17 cellular contexts compared by ENCODE assay signal in genomic region chr14:23494223-23494622, GRCh38. TPM values are rescaled to one million over a fixed set of nuclear protein-coding genes. Genes with fewer than 3 reads are reported as not detected.
A peak's percentile ranks its signal among the peaks of the same experiment; 100 is the strongest.
DNase-seq lines count a peak whose midpoint lies in the region; TF ChIP-seq lines count a peak whose summit lies in the region.
"Had no signal": no experiment of that assay in that cellular context is flagged by ENCODE, and none has a peak within 500 bp of the region (broad histone marks: within the 10 kb centered on the region; RNA-seq: fewer than 3 reads in every experiment).

No MANE protein-coding gene starts in this region.

- peaks cover 26% of the 10 kb centered on the region for H3K4me1 ChIP-seq in endodermal cell (ENCODE audit: control insufficient read depth, insufficient read depth, low read length)
- peaks cover 20% of the 10 kb centered on the region for H3K4me1 ChIP-seq in mesodermal cell (ENCODE audit: control insufficient read depth, insufficient read depth, low read length, poor library complexity, severe bottlenecking)
- H3K4me1 ChIP-seq: parathyroid adenoma, suprapubic skin had no signal

- H3K9me3 ChIP-seq in endodermal cell (ENCODE audit: control insufficient read depth, low read length) (no peaks in the 10 kb centered on the region), mesodermal cell (ENCODE audit: control insufficient read depth, low read length) (no peaks in the 10 kb centered on the region)
- H3K9me3 ChIP-seq: suprapubic skin had no signal

- H3K4me1 Mint-ChIP-seq in endodermal cell = peaks cover 38% of the 10 kb centered on the region
- H3K4me1 Mint-ChIP-seq: immature natural killer cell had no signal

- peak overlapping the region; percentile 68 for H3K4me3 ChIP-seq in endodermal cell (ENCODE audit: low read length)
- no peak overlapping the region for H3K4me3 ChIP-seq in mesodermal cell (ENCODE audit: extremely low read depth, insufficient read depth, low read length, poor library complexity, severe bottlenecking)
- H3K4me3 ChIP-seq: suprapubic skin had no signal

- 0 to 25% methylated on average over 1 to 2 of the region's 2 CpGs for WGBS in endodermal cell (ENCODE audit: insufficient coverage in 1 of 2, insufficient read length in 1 of 2), 2 experiments
- WGBS in mesodermal cell (ENCODE audit: insufficient coverage in 2 of 2), 2 experiments = 40% methylated on average over 1 of the region's 2 CpGs; no CpG with 5 or more reads in 1 of the 2 experiments

- no peaks in the 10 kb centered on the region for H3K27me3 Mint-ChIP-seq in endodermal cell (ENCODE audit: insufficient read depth)

- H3K36me3 ChIP-seq in endodermal cell (ENCODE audit: control insufficient read depth, insufficient read depth, low read length) = no peaks in the 10 kb centered on the region
- peaks cover 5% of the 10 kb centered on the region for H3K36me3 ChIP-seq in mesodermal cell (ENCODE audit: control insufficient read depth, insufficient read depth, low read length)

- peak overlapping the region; percentile 84 for H3K27ac Mint-ChIP-seq in endodermal cell
- H3K27ac Mint-ChIP-seq: immature natural killer cell had no signal

- H3K9ac ChIP-seq in endodermal cell (ENCODE audit: extremely low read depth, low read length, poor library complexity, severe bottlenecking) = no peak overlapping the region
- H3K9ac ChIP-seq: parathyroid adenoma had no signal

- peak overlapping the region; percentile 13 for H3K4me3 Mint-ChIP-seq in endodermal cell
- H3K4me3 Mint-ChIP-seq: activated T-cell treated with anti-CD3 and anti-CD28 coated beads, Interleukin-2, amount 50 U/mL, for 4 hours; immature natural killer cell had no signal

- DNase-seq in EH (ENCODE audit: low read depth) = peak; percentile 73
- DNase-seq in NCI-H146 (lab: John Stamatoyannopoulos, UW) = peak; percentile 97
- peak; percentile 85 for DNase-seq in endodermal cell
- DNase-seq in activated naive CD4-positive, alpha-beta T cell (lab: John Stamatoyannopoulos, UW) = no peak
- no peak for DNase-seq in activated CD4-positive, alpha-beta T cell treated with anti-CD3 and anti-CD28 coated beads, Interleukin-2, amount 50 U/mL, for 1 hour
- no peak for DNase-seq in NCI-H1417 (lab: John Stamatoyannopoulos, UW)
- no peak for DNase-seq in GDM1 (lab: John Stamatoyannopoulos, UW)
- DNase-seq: activated CD4-positive, alpha-beta T cell treated with anti-CD3 and anti-CD28 coated beads for 1 hour; activated T-cell treated with anti-CD3 and anti-CD28 coated beads, Interleukin-2, amount 50 U/mL, for 4 hours; immature natural killer cell; KBM-7; NCI-H748 treated with DMSO at 0.1 percent for 48 hours had no signal

- no peak for TF ChIP-seq CTCF in endodermal cell (conservative IDR thresholded peaks at IDR 0.05)

- no peaks in the 10 kb centered on the region for H3K27me3 ChIP-seq in endodermal cell (ENCODE audit: control insufficient read depth, insufficient read depth, low read length, poor library complexity, severe bottlenecking)
- H3K27me3 ChIP-seq: suprapubic skin had no signal

- peaks cover 2% of the 10 kb centered on the region for H3K36me3 Mint-ChIP-seq in endodermal cell (ENCODE audit: low read depth)

- no peaks in the 10 kb centered on the region for H3K9me3 Mint-ChIP-seq in endodermal cell
- H3K9me3 Mint-ChIP-seq: activated T-cell treated with anti-CD3 and anti-CD28 coated beads, Interleukin-2, amount 50 U/mL, for 4 hours; immature natural killer cell had no signal

- H3K27ac ChIP-seq in endodermal cell (ENCODE audit: low read depth, low read length) = no peak overlapping the region
- H3K27ac ChIP-seq in mesodermal cell (ENCODE audit: low read depth, low read length, severe bottlenecking) = peak overlapping the region; percentile 78
- H3K27ac ChIP-seq: parathyroid adenoma, RWPE1, suprapubic skin had no signal

RNA-seq across cellular contexts. Expression of gene NGDN, which starts 24.7 kb away (rescaled TPM):
- 10 to 100 TPM; 43.2 to 45.3 TPM for total RNA-seq in endodermal cell
- polyA plus RNA-seq in endodermal cell (2013, experiment 1 of 2) = 59.9 TPM
- polyA plus RNA-seq in endodermal cell (2013, experiment 2 of 2) = 47.9 TPM
- 41.8 TPM for polyA plus RNA-seq in mesodermal cell (2013, experiment 1 of 2)
- 43.1 TPM for polyA plus RNA-seq in mesodermal cell (2013, experiment 2 of 2)

RNA-seq across cellular contexts. Expression of gene ZFHX2, which starts 57.3 kb away (rescaled TPM):
- 10 to 100 TPM; 12.8 to 15.4 TPM for total RNA-seq in endodermal cell
- polyA plus RNA-seq in endodermal cell (2013, experiment 1 of 2) = 15.2 TPM
- polyA plus RNA-seq in endodermal cell (2013, experiment 2 of 2) = 13.2 TPM
- polyA plus RNA-seq in mesodermal cell (2013, experiment 1 of 2) = 3.4 TPM
- 4.7 TPM for polyA plus RNA-seq in mesodermal cell (2013, experiment 2 of 2)

RNA-seq across cellular contexts. Expression of gene MYH7, which starts 58.8 kb away (rescaled TPM):
- under 1 TPM in 1 of 2 donors, not detected in 1; 0.55 TPM for total RNA-seq in endodermal cell
- polyA plus RNA-seq in endodermal cell (2013, experiment 1 of 2) = 0.25 TPM
- polyA plus RNA-seq in endodermal cell (2013, experiment 2 of 2) = 0.21 TPM
- polyA plus RNA-seq in mesodermal cell (2013, experiment 1 of 2) = 0.15 TPM
- polyA plus RNA-seq in mesodermal cell (2013, experiment 2 of 2) = 0.25 TPM
- total RNA-seq: suprapubic skin had no signal
- polyA plus RNA-seq: BJ, immature natural killer cell had no signal

Comparison
In these comparisons a context has a peak if more than half of its experiments do, and no peak if none do; other contexts are left out.
1. DNase-seq: peak in EH (single experiment), NCI-H146 (single experiment) and endodermal cell (single experiment); none in activated naive CD4-positive, alpha-beta T cell (0 of 4), activated CD4-positive, alpha-beta T cell treated with anti-CD3 and anti-CD28 coated beads, Interleukin-2, amount 50 U/mL, for 1 hour (single experiment), NCI-H1417 (0 of 3) and GDM1 (single experiment).